16 cellular contexts compared by ENCODE assay signal in the genomic region with DNA sequence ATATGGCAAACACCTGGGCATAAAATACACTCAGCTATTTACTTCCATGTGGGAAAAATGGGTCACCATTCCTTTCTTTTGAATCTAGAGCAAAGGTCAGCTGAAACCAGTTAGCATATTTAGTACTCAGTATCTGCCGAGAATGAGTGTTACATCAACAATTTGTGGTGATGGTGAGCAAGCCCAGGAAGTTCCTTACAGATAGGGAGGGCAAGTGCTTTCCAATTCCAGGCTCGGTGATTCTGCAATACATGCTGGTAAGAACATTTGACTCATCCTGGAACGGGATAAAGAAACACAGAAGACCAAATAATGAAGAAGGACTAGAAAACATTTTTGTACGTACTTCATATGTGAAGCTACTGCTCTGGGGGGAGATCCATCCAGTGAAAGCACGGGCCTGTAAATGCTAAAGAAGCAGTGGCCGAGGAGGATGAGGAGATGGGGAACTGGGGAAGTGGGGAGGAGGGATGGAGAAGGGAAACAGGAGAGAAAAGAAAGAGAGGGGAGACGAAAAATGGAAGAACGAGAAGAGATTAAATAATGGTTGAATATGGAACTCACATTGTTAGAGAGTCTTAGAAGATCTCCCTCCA.
DNase-seq lines count a peak whose midpoint lies in the region; ATAC-seq and TF ChIP-seq lines count a peak whose summit lies in the region.
"Had no signal": no experiment of that assay in that cellular context is flagged by ENCODE, and none has a peak within 500 bp of the region (broad histone marks: within the 10 kb centered on the region; RNA-seq: fewer than 3 reads in every experiment).

No MANE protein-coding gene starts in this region.

- no peaks in the 10 kb centered on the region for H3K27me3 Mint-ChIP-seq in endodermal cell (ENCODE audit: insufficient read depth)

- H3K9me3 Mint-ChIP-seq in endodermal cell: no peaks in the 10 kb centered on the region
- H3K9me3 Mint-ChIP-seq: activated naive CD8-positive, alpha-beta T cell treated with anti-CD3 and anti-CD28 coated beads, Interleukin-2, amount 50 U/mL, for 24 hours; nephron had no signal

- no peak overlapping the region for H2BK120ac ChIP-seq in trophoblast cell (ENCODE audit: insufficient read depth, low read length, poor library complexity)

- H3K4me1 ChIP-seq in trophoblast cell (ENCODE audit: control insufficient read depth in 1 of 2, insufficient read depth in 2 of 2, low read length in 2 of 2): no peaks in the 10 kb centered on the region
- no peaks in the 10 kb centered on the region for H3K4me1 ChIP-seq in endodermal cell (ENCODE audit: control insufficient read depth, insufficient read depth, low read length)
- H3K4me1 ChIP-seq: HAP-1 had no signal

- no peaks in the 10 kb centered on the region for H3K79me1 ChIP-seq in trophoblast cell (ENCODE audit: low read length)

- no peak overlapping the region for H3K4me3 ChIP-seq in fibroblast of pulmonary artery (replicated peaks; ENCODE audit: low read depth, low read length)
- H3K4me3 ChIP-seq in trophoblast cell (ENCODE audit: low read depth, low read length): no peak overlapping the region
- H3K4me3 ChIP-seq in endodermal cell (ENCODE audit: low read length): no peak overlapping the region
- H3K4me3 ChIP-seq: HAP-1, tibial nerve had no signal

- no peak for TF ChIP-seq POLR2A in GM18505 (IDR thresholded peaks at IDR 0.05; ENCODE audit: borderline replicate concordance, extremely low read depth, insufficient read depth, insufficient read length)

- no peak overlapping the region for H4K8ac ChIP-seq in trophoblast cell (ENCODE audit: low read depth, low read length)

- H3K14ac ChIP-seq in trophoblast cell (ENCODE audit: low read length): no peak overlapping the region

- no peak overlapping the region for H2BK5ac ChIP-seq in trophoblast cell (ENCODE audit: low read depth, low read length, poor library complexity)

- no peaks in the 10 kb centered on the region for H3K36me3 Mint-ChIP-seq in endodermal cell (ENCODE audit: low read depth)

- H4K12ac ChIP-seq in trophoblast cell (ENCODE audit: low read depth, low read length): no peak overlapping the region

- H2AFZ ChIP-seq in trophoblast cell (ENCODE audit: insufficient read depth, low read length, poor library complexity): no peak overlapping the region

- H3K9ac ChIP-seq in trophoblast cell (ENCODE audit: low read length) (no peak overlapping the region), endodermal cell (ENCODE audit: extremely low read depth, low read length, poor library complexity, severe bottlenecking) (no peak overlapping the region)

- H3K36me3 ChIP-seq in trophoblast cell (ENCODE audit: control insufficient read depth in 1 of 2, insufficient read depth in 2 of 2, low read length in 2 of 2): no peaks in the 10 kb centered on the region
- H3K36me3 ChIP-seq in endodermal cell (ENCODE audit: control insufficient read depth, insufficient read depth, low read length): no peaks in the 10 kb centered on the region
- H3K36me3 ChIP-seq: HAP-1, tibial nerve had no signal

- H4K91ac ChIP-seq in trophoblast cell (ENCODE audit: low read depth, low read length): no peak overlapping the region

- no peak overlapping the region for H3K4ac ChIP-seq in trophoblast cell (ENCODE audit: low read depth, low read length)

- H3K27ac ChIP-seq in trophoblast cell (ENCODE audit: low read depth, low read length): no peak overlapping the region
- no peak overlapping the region for H3K27ac ChIP-seq in endodermal cell (ENCODE audit: low read depth, low read length)
- H3K27ac ChIP-seq: HL-60 had no signal

- H3K27ac Mint-ChIP-seq in endodermal cell: no peak overlapping the region
- H3K27ac Mint-ChIP-seq: activated naive CD8-positive, alpha-beta T cell treated with anti-CD3 and anti-CD28 coated beads, Interleukin-2, amount 50 U/mL, for 24 hours had no signal

- H3K27me3 ChIP-seq in trophoblast cell (ENCODE audit: insufficient read depth, low read length) (no peaks in the 10 kb centered on the region), endodermal cell (ENCODE audit: control insufficient read depth, insufficient read depth, low read length, poor library complexity, severe bottlenecking) (no peaks in the 10 kb centered on the region)
- H3K27me3 ChIP-seq: tibial nerve had no signal

- ATAC-seq in GM21528 (IDR thresholded peaks at IDR 0.05; ENCODE audit: low FRiP score, unreplicated experiment) (no peak), GM21786 (IDR thresholded peaks at IDR 0.05; ENCODE audit: unreplicated experiment) (no peak), GM18505 (IDR thresholded peaks at IDR 0.05; ENCODE audit: unreplicated experiment) (no peak)
- ATAC-seq: activated naive CD8-positive, alpha-beta T cell treated with anti-CD3 and anti-CD28 coated beads, Interleukin-2, amount 50 U/mL, for 24 hours had no signal

- H3K4me3 Mint-ChIP-seq in endodermal cell: no peak overlapping the region
- H3K4me3 Mint-ChIP-seq: activated naive CD8-positive, alpha-beta T cell treated with anti-CD3 and anti-CD28 coated beads, Interleukin-2, amount 50 U/mL, for 24 hours; nephron had no signal

- H3K23ac ChIP-seq in trophoblast cell (ENCODE audit: low read length): no peak overlapping the region

- H3K9me3 ChIP-seq in trophoblast cell (ENCODE audit: insufficient read depth, low read depth, low read length) (no peaks in the 10 kb centered on the region), endodermal cell (ENCODE audit: control insufficient read depth, low read length) (no peaks in the 10 kb centered on the region)
- H3K9me3 ChIP-seq: HAP-1, tibial nerve had no signal

- H2AK5ac ChIP-seq in trophoblast cell (ENCODE audit: low read length): no peak overlapping the region

- no peaks in the 10 kb centered on the region for H3K79me2 ChIP-seq in trophoblast cell (ENCODE audit: control insufficient read depth, insufficient read depth, low read length, poor library complexity)

- no peak overlapping the region for H2BK12ac ChIP-seq in trophoblast cell (ENCODE audit: low read length)

- H3K18ac ChIP-seq in trophoblast cell (ENCODE audit: low read length): no peak overlapping the region

- WGBS in trophoblast cell (ENCODE audit: extremely low coverage, insufficient coverage, insufficient read length): 100% methylated on average over 2 of the region's 8 CpGs
- 82 to 86% methylated on average over 7 to 8 of the region's 8 CpGs for WGBS in endodermal cell (ENCODE audit: insufficient coverage in 1 of 2, insufficient read length in 1 of 2), 2 experiments

- DNase-seq in ELR (ENCODE audit: low read depth): peak; percentile 98
- DNase-seq in SW480 (ENCODE audit: low spot score): peak; percentile 18
- peak; percentile 100 for DNase-seq in fibroblast of pulmonary artery (ENCODE audit: low read depth)
- DNase-seq in trophoblast cell: peak; percentile 73 to 82
- DNase-seq in endodermal cell: no peak
- DNase-seq: activated CD4-positive, alpha-beta T cell treated with anti-CD3 and anti-CD28 coated beads, Interleukin-2, amount 50 U/mL, for 4 hours; activated naive CD8-positive, alpha-beta T cell treated with anti-CD3 and anti-CD28 coated beads, Interleukin-2, amount 50 U/mL, for 24 hours; DMS79 treated with DMSO at 0.1 percent for 48 hours; stimulated activated CD4-positive, alpha-beta T cell treated with anti-CD3 and anti-CD28 coated beads, Interleukin-4, amount 100 ng/mL, for 4 hours had no signal

- peaks cover 8% of the 10 kb centered on the region for H3K4me1 Mint-ChIP-seq in endodermal cell
- H3K4me1 Mint-ChIP-seq: activated naive CD8-positive, alpha-beta T cell treated with anti-CD3 and anti-CD28 coated beads, Interleukin-2, amount 50 U/mL, for 24 hours; nephron had no signal

- TF ChIP-seq CTCF in fibroblast of pulmonary artery (IDR thresholded peaks at IDR 0.05; ENCODE audit: low read length, missing control alignments) (no peak), endodermal cell (conservative IDR thresholded peaks at IDR 0.05) (no peak)

- no peak overlapping the region for H3K4me2 ChIP-seq in trophoblast cell (ENCODE audit: low read length)
